In genomic region chrX:39969099-39969825, GRCh38 we compare ENCODE assay signal across 10 cellular contexts.
DNase-seq lines count a peak whose midpoint lies in the region; ATAC-seq and TF ChIP-seq lines count a peak whose summit lies in the region.
"Had no signal": no experiment of that assay in that cellular context is flagged by ENCODE, and none has a peak within 500 bp of the region (broad histone marks: within the 10 kb centered on the region; RNA-seq: fewer than 3 reads in every experiment).

No MANE protein-coding gene starts in this region.

- H3K4me1 Mint-ChIP-seq in activated naive CD8-positive, alpha-beta T cell treated with anti-CD3 and anti-CD28 coated beads, Interleukin-2, amount 10 ng/mL, durations not matched to agents 7 days and 5 days, result peaks cover 7% of the 10 kb centered on the region
- H3K4me1 Mint-ChIP-seq: IgD-negative memory B cell had no signal

- H3K4me3 ChIP-seq in smooth muscle cell (no peak overlapping the region), coronary artery (no peak overlapping the region)

- H3K27me3 ChIP-seq in smooth muscle cell (ENCODE audit: low read depth), result no peaks in the 10 kb centered on the region
- H3K27me3 ChIP-seq: foreskin keratinocyte had no signal

- peak; percentile 85 for ATAC-seq in activated naive CD8-positive, alpha-beta T cell treated with anti-CD3 and anti-CD28 coated beads, Interleukin-2, amount 10 ng/mL, durations not matched to agents 7 days and 5 days (ENCODE audit: low read depth)
- ATAC-seq in HG02588 (IDR thresholded peaks at IDR 0.05; ENCODE audit: unreplicated experiment), result no peak
- ATAC-seq: foreskin keratinocyte had no signal

- no peaks in the 10 kb centered on the region for H4K20me1 ChIP-seq in smooth muscle cell (ENCODE audit: low read depth)

- H3K9me3 Mint-ChIP-seq in activated naive CD8-positive, alpha-beta T cell treated with anti-CD3 and anti-CD28 coated beads, Interleukin-2, amount 10 ng/mL, durations not matched to agents 7 days and 5 days, result peaks cover 3% of the 10 kb centered on the region

- WGBS in smooth muscle cell (ENCODE audit: low lambda C conversion rate), result 39% methylated on average over 16 of the region's 16 CpGs

- peaks cover 3% of the 10 kb centered on the region for H3K36me3 Mint-ChIP-seq in activated naive CD8-positive, alpha-beta T cell treated with anti-CD3 and anti-CD28 coated beads, Interleukin-2, amount 10 ng/mL, durations not matched to agents 7 days and 5 days
- H3K36me3 Mint-ChIP-seq: IgD-negative memory B cell had no signal

- no peaks in the 10 kb centered on the region for H3K79me2 ChIP-seq in smooth muscle cell (ENCODE audit: low read depth)

- H2AFZ ChIP-seq in smooth muscle cell (ENCODE audit: low read depth), result peak overlapping the region; percentile 19

- H3K4me1 ChIP-seq in smooth muscle cell (ENCODE audit: low read depth), result peaks cover 9% of the 10 kb centered on the region
- H3K4me1 ChIP-seq: foreskin keratinocyte had no signal

- H3K4me2 ChIP-seq in smooth muscle cell, result no peak overlapping the region

- H3K4me3 Mint-ChIP-seq in activated naive CD8-positive, alpha-beta T cell treated with anti-CD3 and anti-CD28 coated beads, Interleukin-2, amount 10 ng/mL, durations not matched to agents 7 days and 5 days, result peak overlapping the region; percentile 44
- H3K4me3 Mint-ChIP-seq: IgD-negative memory B cell had no signal

- H3K27me3 Mint-ChIP-seq in activated naive CD8-positive, alpha-beta T cell treated with anti-CD3 and anti-CD28 coated beads, Interleukin-2, amount 10 ng/mL, durations not matched to agents 7 days and 5 days, result no peaks in the 10 kb centered on the region

- no peak for TF ChIP-seq CTCF in smooth muscle cell (IDR thresholded peaks at IDR 0.05; ENCODE audit: borderline replicate concordance, insufficient read depth, poor library complexity, severe bottlenecking)
- TF ChIP-seq CTCF in coronary artery (IDR thresholded peaks at IDR 0.05), result no peak

- in situ Hi-C loops in KBM-7 (cut with MboI; ENCODE audit: low pct_unique_long_range_greater_than_20kb, low sequenced_read_pairs), result no loop called here

- H3K9ac ChIP-seq in smooth muscle cell (ENCODE audit: low read depth), result no peak overlapping the region

- no peaks in the 10 kb centered on the region for H3K36me3 ChIP-seq in smooth muscle cell (ENCODE audit: low read depth)

- peaks cover 4% of the 10 kb centered on the region for H3K9me3 ChIP-seq in smooth muscle cell (replicated peaks; ENCODE audit: low read depth)

- H3F3A ChIP-seq in smooth muscle cell (ENCODE audit: low read depth), result no peaks in the 10 kb centered on the region

- POLR2A ChIA-PET in activated naive CD8-positive, alpha-beta T cell treated with anti-CD3 and anti-CD28 coated beads, Interleukin-2, amount 10 ng/mL, durations not matched to agents 7 days and 5 days (lab: Charles Lee), result no interaction called here

- DNase-seq in KBM-7 (peak; percentile 54), NCI-H748 (lab: John Stamatoyannopoulos, UW; ENCODE audit: unreplicated experiment) (peak; percentile 96), smooth muscle cell (lab: John Stamatoyannopoulos, UW; ENCODE audit: unreplicated experiment) (no peak), NAMALWA (ENCODE audit: low spot score) (no peak), coronary artery (ENCODE audit: low spot score) (no peak), HuH-7.5 (ENCODE audit: low spot score) (no peak)
- DNase-seq in activated naive CD8-positive, alpha-beta T cell treated with anti-CD3 and anti-CD28 coated beads, Interleukin-2, amount 10 ng/mL, durations not matched to agents 7 days and 5 days, result peak; percentile 48
- DNase-seq: foreskin keratinocyte had no signal

- H3K27ac ChIP-seq in smooth muscle cell (ENCODE audit: low read depth) (no peak overlapping the region), coronary artery (no peak overlapping the region)
- H3K27ac ChIP-seq: foreskin keratinocyte had no signal

- peak overlapping the region; percentile 85 for H3K27ac Mint-ChIP-seq in activated naive CD8-positive, alpha-beta T cell treated with anti-CD3 and anti-CD28 coated beads, Interleukin-2, amount 10 ng/mL, durations not matched to agents 7 days and 5 days
- H3K27ac Mint-ChIP-seq: IgD-negative memory B cell had no signal

Comparison
In these comparisons a context has a peak if more than half of its experiments do, and no peak if none do; other contexts are left out.
1. DNase-seq: peak in KBM-7 (single experiment), NCI-H748 (single experiment) and activated naive CD8-positive, alpha-beta T cell treated with anti-CD3 and anti-CD28 coated beads, Interleukin-2, amount 10 ng/mL, durations not matched to agents 7 days and 5 days (single experiment); none in smooth muscle cell (single experiment), NAMALWA (single experiment), coronary artery (single experiment) and HuH-7.5 (single experiment).